10 cellular contexts compared by ENCODE assay signal in the genomic region with DNA sequence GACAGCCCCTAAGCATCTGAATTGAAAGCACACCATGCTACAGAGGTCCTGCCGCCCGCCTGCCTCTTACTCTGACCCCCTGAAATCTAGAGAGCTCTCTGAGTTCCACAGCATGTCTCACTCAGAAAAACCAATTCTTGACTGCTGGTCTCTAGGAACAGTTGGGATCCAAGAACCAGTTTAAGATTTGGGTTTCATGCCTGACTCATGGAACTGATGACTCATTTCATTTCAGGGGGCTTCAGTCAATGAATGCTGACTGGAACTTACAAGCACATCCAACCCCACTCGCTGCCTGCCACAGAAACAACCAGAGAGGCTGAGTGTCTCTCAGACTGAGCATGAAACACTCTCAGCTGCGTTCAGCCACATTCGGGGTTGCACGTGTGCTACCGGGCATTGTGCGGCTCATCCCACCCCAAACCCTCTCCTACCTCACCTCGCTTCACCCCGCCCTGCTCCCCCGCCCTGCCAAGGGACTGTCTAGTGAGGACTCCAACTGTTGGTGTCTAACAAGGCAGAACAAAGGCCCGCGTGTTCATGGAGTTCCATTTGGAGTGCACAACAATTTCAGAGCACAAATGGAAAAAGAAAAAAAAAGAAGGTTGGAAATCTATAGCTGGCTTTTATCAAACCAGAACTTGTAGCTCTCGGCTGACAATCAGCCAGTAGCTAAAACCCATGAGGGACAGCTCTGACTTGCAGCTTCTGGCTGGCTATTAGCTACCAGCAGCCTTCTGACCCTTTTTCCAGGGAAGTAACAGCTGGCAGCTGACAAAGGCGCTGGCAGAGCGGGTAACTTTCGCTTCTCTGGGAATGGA. TPM values are rescaled to one million over a fixed set of nuclear protein-coding genes. Genes with fewer than 3 reads are reported as not detected.
DNase-seq lines count a peak whose midpoint lies in the region; ATAC-seq and TF ChIP-seq lines count a peak whose summit lies in the region.
"Had no signal": no experiment of that assay in that cellular context is flagged by ENCODE, and none has a peak within 500 bp of the region (broad histone marks: within the 10 kb centered on the region; RNA-seq: fewer than 3 reads in every experiment).

No MANE protein-coding gene starts in this region.

- no peak for TF ChIP-seq CTCF in GM13977 (IDR thresholded peaks at IDR 0.05; ENCODE audit: extremely low read depth, insufficient read depth, missing control alignments)

- H3K9ac ChIP-seq in GM23248: peak overlapping the region; percentile 66

- no peaks in the 10 kb centered on the region for H3K79me2 ChIP-seq in GM23248 (ENCODE audit: insufficient read depth)

- peak overlapping the region; percentile 42 for H3K27ac ChIP-seq in GM23248

- H3K27me3 ChIP-seq in GM23248 (replicated peaks; ENCODE audit: insufficient read depth) (no peaks in the 10 kb centered on the region), H7 (ENCODE audit: control insufficient read depth, insufficient read depth, low read length) (no peaks in the 10 kb centered on the region)

- H3K9me3 ChIP-seq in GM23248 (ENCODE audit: low read depth): no peaks in the 10 kb centered on the region

- H3K36me3 ChIP-seq in GM23248 (ENCODE audit: low read depth) (no peaks in the 10 kb centered on the region), H7 (replicated peaks; ENCODE audit: control insufficient read depth, insufficient read depth, low read length) (no peaks in the 10 kb centered on the region)

- WGBS in GM23248 (ENCODE audit: low coverage in 1 of 2, low lambda C conversion rate in 2 of 2, missing lambda C conversion rate in 2 of 2), 2 experiments: 5% methylated on average over 17 of the region's 17 CpGs

- H2AFZ ChIP-seq in GM23248: peak overlapping the region; percentile 78

- DNase-seq in GM23248 (peak; percentile 77), globus pallidus (ENCODE audit: low spot score) (peak; percentile 74), skeletal muscle cell (ENCODE audit: low read depth) (peak; percentile 62), HT-29 (ENCODE audit: low spot score) (no peak), GM13977 (ENCODE audit: low spot score) (no peak), kidney glomerular epithelial cell (lab: John Stamatoyannopoulos, UW) (no peak), H7 (no peak)
- DNase-seq: erythroblast, T-helper 9 cell had no signal

- no peaks in the 10 kb centered on the region for H4K20me1 ChIP-seq in GM23248 (ENCODE audit: insufficient read depth)

- peaks cover 27% of the 10 kb centered on the region for H3F3A ChIP-seq in GM23248 (ENCODE audit: insufficient read depth)

- H3K4me3 ChIP-seq in GM23248 (peak overlapping the region; percentile 65), skeletal muscle cell (ENCODE audit: low read depth, low read length) (peak overlapping the region; percentile 8), H7 (ENCODE audit: insufficient read depth, low read depth, low read length) (no peak overlapping the region)

- peak overlapping the region; percentile 98 for H3K4me2 ChIP-seq in GM23248 (ENCODE audit: unreplicated experiment)

- peak; percentile 57 for ATAC-seq in SK-N-SH treated with all-trans-retinoic acid at 6 μM for 48 hours

- in situ Hi-C loops in GM23248 (cut with MboI) (no loop called here), GM13977 (cut with MboI; ENCODE audit: low pct_unique_long_range_greater_than_20kb, low sequenced_read_pairs, unreplicated experiment) (no loop called here)

- no peaks in the 10 kb centered on the region for H3K9me2 ChIP-seq in GM23248 (ENCODE audit: insufficient read depth)

- peaks cover 37% of the 10 kb centered on the region for H3K4me1 ChIP-seq in GM23248 (ENCODE audit: insufficient read depth)

TF ChIP-seq in SK-N-SH treated with all-trans-retinoic acid at 6 μM for 48 hours, 23 proteins besides CTCF, POLR2A, EP300 and RAD21:
- TF ChIP-seq RARB (CRISPR knock-in tag; IDR thresholded peaks at IDR 0.05) (no peak), ZFP3 (CRISPR knock-in tag; IDR thresholded peaks at IDR 0.05) (no peak), ZNF70 (CRISPR knock-in tag; IDR thresholded peaks at IDR 0.05) (no peak), PPARA (CRISPR knock-in tag; IDR thresholded peaks at IDR 0.05; ENCODE audit: borderline replicate concordance) (no peak), ESRRG (CRISPR knock-in tag; IDR thresholded peaks at IDR 0.05) (no peak), ISL1 (CRISPR knock-in tag; IDR thresholded peaks at IDR 0.05) (no peak), TCF4 (CRISPR knock-in tag; IDR thresholded peaks at IDR 0.05; ENCODE audit: borderline replicate concordance) (no peak), TOX (CRISPR knock-in tag; IDR thresholded peaks at IDR 0.05; ENCODE audit: borderline replicate concordance) (no peak), ZC3H10 (CRISPR knock-in tag; IDR thresholded peaks at IDR 0.05) (no peak), GLIS3 (CRISPR knock-in tag; IDR thresholded peaks at IDR 0.05) (no peak)

RNA-seq across cellular contexts. Expression of a gene that starts 20.0 kb away (rescaled TPM):
- total RNA-seq in GM23248 (2014; rRNA removed; shearing (Covaris generic)): 28.7 and 40.2 TPM in 2 replicates
- 38.7 and 40.7 TPM in 2 replicates for polyA plus RNA-seq in GM23248 (2016; fragmentation: Nextera tagmentation; extraction: Ambion mirVana)
- total RNA-seq in HT-29 (2014; rRNA removed; shearing (Covaris generic)): 11.7 and 12.2 TPM in 2 replicates
- 24.1 and 46.7 TPM in 2 replicates for total RNA-seq in H7 (2014; rRNA removed; shearing (Covaris generic))

Comparison
In these comparisons a context has a peak if more than half of its experiments do, and no peak if none do; other contexts are left out.
1. DNase-seq: peak in GM23248 (single experiment), globus pallidus (single experiment) and skeletal muscle cell (single experiment); none in HT-29 (single experiment), GM13977 (single experiment), kidney glomerular epithelial cell (single experiment) and H7 (single experiment).